In the genomic region with DNA sequence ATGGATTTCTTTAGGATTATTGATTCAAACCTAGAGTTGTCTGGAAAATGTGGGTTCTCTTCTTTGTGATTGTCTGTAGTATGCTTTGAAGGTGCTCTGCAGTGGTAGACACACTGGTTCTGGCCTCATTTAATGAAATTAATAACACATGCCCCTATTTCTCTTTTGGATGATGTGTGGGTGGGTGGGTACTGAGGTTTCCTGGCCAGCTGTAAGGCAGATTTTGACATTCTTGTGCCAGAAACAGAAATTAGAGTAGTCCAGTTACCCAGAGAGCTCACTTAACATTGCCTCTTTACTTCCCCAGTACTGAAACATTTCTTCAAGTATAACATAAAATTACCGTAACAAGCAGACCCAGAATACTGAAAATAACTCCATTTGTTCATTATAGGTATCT, we compare ENCODE assay signal across 23 cellular contexts. TPM values are rescaled to one million over a fixed set of nuclear protein-coding genes. Genes with fewer than 3 reads are reported as not detected.
"Had no signal": no experiment of that assay in that cellular context is flagged by ENCODE, and none has a peak within 500 bp of the region (broad histone marks: within the 10 kb centered on the region; RNA-seq: fewer than 3 reads in every experiment).

No MANE protein-coding gene starts in this region.

- H3K4me3 ChIP-seq: MG63, SJSA1, SK-N-MC had no signal

- DNase-seq: IMR-90, Karpas-422, KG1, MG63, NCI-H1092, NCI-H1105 treated with DMSO at 0.1 percent for 48 hours, NCI-H1436, NCI-H187, NCI-H2029, NCI-H2081 treated with DMSO at 0.1 percent for 48 hours, NCI-H2171, NCI-H226, NCI-H446, NCI-H510A, NCI-H524 treated with DMSO at 0.1 percent for 48 hours, NCI-H69, NCI-H774, Right ventricle myocardium superior, RPMI8226, SIG-M5 had no signal

- H3K27ac ChIP-seq: SJSA1, SK-N-MC had no signal

- H3K9me3 ChIP-seq: MG63, SJSA1 had no signal

- H3K27me3 ChIP-seq: MG63, SJSA1 had no signal

- ATAC-seq: HepG2 had no signal

RNA-seq across cellular contexts. Expression of gene CYP27B1, which starts 30.1 kb away (rescaled TPM):
- total RNA-seq: Right ventricle myocardium superior had no signal
